In genomic region chr2:234544659-234545611, GRCh38 we compare ENCODE assay signal across 1 cellular context.
TF ChIP-seq lines count a peak whose summit lies in the region.

No MANE protein-coding gene starts in this region.

TF ChIP-seq in HepG2, 621 proteins besides CTCF, POLR2A, EP300 and RAD21 (continued from another document and continues in another):
- TF ChIP-seq E2F2 (CRISPR knock-in tag; IDR thresholded peaks at IDR 0.05; ENCODE audit: borderline replicate concordance) (no peak), ZSCAN12 (CRISPR knock-in tag; IDR thresholded peaks at IDR 0.05) (no peak), MTF2 (CRISPR knock-in tag; IDR thresholded peaks at IDR 0.05; ENCODE audit: borderline replicate concordance) (peak; percentile 80; the same call in 1 of the 2 replicates), GABPB1 (CRISPR knock-in tag; IDR thresholded peaks at IDR 0.05) (peak; percentile 59), FOSL2 (CRISPR knock-in tag; IDR thresholded peaks at IDR 0.05) (peak; percentile 40; the same call in 1 of the 2 replicates), PBX2 (CRISPR knock-in tag; IDR thresholded peaks at IDR 0.05) (no peak), ZNF451 (CRISPR knock-in tag; IDR thresholded peaks at IDR 0.05) (no peak), GTF2F1 (IDR thresholded peaks at IDR 0.05; ENCODE audit: low read length) (no peak), U2AF2 (IDR thresholded peaks at IDR 0.05; ENCODE audit: low read depth, low read length) (no peak), ZNF792 (CRISPR knock-in tag; IDR thresholded peaks at IDR 0.05) (no peak), ZNF660 (CRISPR knock-in tag; IDR thresholded peaks at IDR 0.05; ENCODE audit: borderline replicate concordance, low read depth) (no peak), SALL1 (CRISPR knock-in tag; IDR thresholded peaks at IDR 0.05) (peak; percentile 74), ZNF331 (CRISPR knock-in tag; IDR thresholded peaks at IDR 0.05) (0 out of 2 replicates have a peak, but pooled peaks have one; percentile 55), ELF3 (CRISPR knock-in tag; IDR thresholded peaks at IDR 0.05) (peak; percentile 28; the same call in 1 of the 2 replicates), HNRNPH1 (optimal IDR thresholded peaks at IDR 0.05; ENCODE audit: low read depth, low read length) (no peak), CBX1 (IDR thresholded peaks at IDR 0.05; ENCODE audit: low read depth) (no peak), ZNF276 (CRISPR knock-in tag; IDR thresholded peaks at IDR 0.05; ENCODE audit: low read depth) (no peak), PITX1 (CRISPR knock-in tag; IDR thresholded peaks at IDR 0.05) (no peak), ZNF546 (CRISPR knock-in tag; conservative IDR thresholded peaks at IDR 0.05) (no peak), ZSCAN31 (CRISPR knock-in tag; IDR thresholded peaks at IDR 0.05; ENCODE audit: low read depth) (0 out of 2 replicates have a peak, but pooled peaks have one; percentile 25), HMGA1 (CRISPR knock-in tag; conservative IDR thresholded peaks at IDR 0.05) (no peak), PCBP2 (optimal IDR thresholded peaks at IDR 0.05; ENCODE audit: low read depth, low read length, poor library complexity, severe bottlenecking) (peak; percentile 96), RFXANK (CRISPR knock-in tag; IDR thresholded peaks at IDR 0.05) (no peak), BCL6 (CRISPR knock-in tag; IDR thresholded peaks at IDR 0.05) (0 out of 2 replicates have a peak, but pooled peaks have one; percentile 10), ZNF766 (CRISPR knock-in tag; IDR thresholded peaks at IDR 0.05; ENCODE audit: borderline replicate concordance) (no peak), CBX5 (CRISPR knock-in tag; IDR thresholded peaks at IDR 0.05; ENCODE audit: borderline replicate concordance) (peak; percentile 30; the same call in 1 of the 2 replicates), HIC2 (CRISPR knock-in tag; IDR thresholded peaks at IDR 0.05; ENCODE audit: low read depth) (no peak), FOXP4 (CRISPR knock-in tag; IDR thresholded peaks at IDR 0.05) (0 out of 2 replicates have a peak, but pooled peaks have one; percentile 20), KDM2A (CRISPR knock-in tag; IDR thresholded peaks at IDR 0.05; ENCODE audit: borderline replicate concordance, low read depth) (peak; percentile 66; the same call in 1 of the 2 replicates), MED1 (CRISPR knock-in tag; IDR thresholded peaks at IDR 0.05) (0 out of 2 replicates have a peak, but pooled peaks have one; percentile 20), ZNF317 (CRISPR knock-in tag; IDR thresholded peaks at IDR 0.05) (no peak), ZSCAN20 (CRISPR knock-in tag; IDR thresholded peaks at IDR 0.05; ENCODE audit: borderline replicate concordance) (no peak), NCOA5 (CRISPR knock-in tag; IDR thresholded peaks at IDR 0.05) (no peak), ZNF558 (CRISPR knock-in tag; IDR thresholded peaks at IDR 0.05; ENCODE audit: borderline replicate concordance) (no peak), ZNF274 (CRISPR knock-in tag; IDR thresholded peaks at IDR 0.05) (peak; percentile 78; the same call in 1 of the 2 replicates), ZC3H4 (CRISPR knock-in tag; IDR thresholded peaks at IDR 0.05; ENCODE audit: borderline replicate concordance) (no peak), IRF2 (CRISPR knock-in tag; IDR thresholded peaks at IDR 0.05) (no peak), ZEB1 (IDR thresholded peaks at IDR 0.05; ENCODE audit: insufficient replicate concordance, low read depth) (peak; percentile 62), POGK (CRISPR knock-in tag; conservative IDR thresholded peaks at IDR 0.05) (no peak), RXRA (CRISPR knock-in tag; IDR thresholded peaks at IDR 0.05) (peak; percentile 66), GATAD1 (CRISPR knock-in tag; IDR thresholded peaks at IDR 0.05) (no peak), YY1 (IDR thresholded peaks at IDR 0.05; ENCODE audit: insufficient read depth, insufficient replicate concordance, low read depth, low read length) (no peak), ZNF432 (CRISPR knock-in tag; IDR thresholded peaks at IDR 0.05; ENCODE audit: borderline replicate concordance) (no peak), ZNF510 (CRISPR knock-in tag; IDR thresholded peaks at IDR 0.05; ENCODE audit: low read depth) (no peak), ZNF407 (CRISPR knock-in tag; IDR thresholded peaks at IDR 0.05; ENCODE audit: not compliant biosample characterization) (peak; percentile 29), GMEB1 (CRISPR knock-in tag; IDR thresholded peaks at IDR 0.05; ENCODE audit: borderline replicate concordance) (peak; percentile 45; the same call in 1 of the 2 replicates), ZZZ3 (CRISPR knock-in tag; IDR thresholded peaks at IDR 0.05; ENCODE audit: borderline replicate concordance) (no peak)
